In genomic region chr17:2393954-2394749, GRCh38 we compare ENCODE assay signal across 1 cellular context.
TF ChIP-seq lines count a peak whose summit lies in the region.

No MANE protein-coding gene starts in this region.

TF ChIP-seq in endothelial cell of umbilical vein, 7 proteins besides CTCF, POLR2A, EP300 and RAD21:
- TF ChIP-seq POLR2AphosphoS5 (IDR thresholded peaks at IDR 0.05; ENCODE audit: insufficient read depth, low read depth, low read length) (no peak), JUN (IDR thresholded peaks at IDR 0.05; ENCODE audit: borderline replicate concordance, insufficient read depth, insufficient read length, low read depth) (no peak), EZH2 (IDR thresholded peaks at IDR 0.05; ENCODE audit: borderline replicate concordance, low read depth, low read length, severe bottlenecking) (no peak), FOS (IDR thresholded peaks at IDR 0.05; ENCODE audit: borderline replicate concordance, insufficient read depth, low read length) (no peak), GATA2 (IDR thresholded peaks at IDR 0.05; ENCODE audit: insufficient read depth, insufficient read length, low read depth, low read length) (no peak), MAX (IDR thresholded peaks at IDR 0.05; ENCODE audit: insufficient read depth, insufficient read length) (no peak), MYC (IDR thresholded peaks at IDR 0.05; ENCODE audit: low read depth, low read length) (no peak)
